Comparison of ENCODE assay signal across 14 cellular contexts in genomic region chr5:65061250-65061973, GRCh38.
DNase-seq lines count a peak whose midpoint lies in the region; ATAC-seq and TF ChIP-seq lines count a peak whose summit lies in the region.
"Had no signal": no experiment of that assay in that cellular context is flagged by ENCODE, and none has a peak within 500 bp of the region (broad histone marks: within the 10 kb centered on the region; RNA-seq: fewer than 3 reads in every experiment).

No MANE protein-coding gene starts in this region.

- no peaks in the 10 kb centered on the region for H3K27me3 ChIP-seq in prostate gland (replicated peaks; ENCODE audit: insufficient read depth)
- H3K27me3 ChIP-seq: brain microvascular endothelial cell had no signal

- WGBS in prostate gland = 76% methylated on average over 9 of the region's 9 CpGs

- H3K4me3 ChIP-seq in GM12865 (ENCODE audit: low read depth, low read length) (peak overlapping the region; percentile 11), prostate gland (no peak overlapping the region)
- H3K4me3 ChIP-seq: lung had no signal

- no peak overlapping the region for H3K27ac ChIP-seq in prostate gland
- H3K27ac ChIP-seq: brain microvascular endothelial cell had no signal

- intact Hi-C loops in left colon (cut with DNase I, micrococcal nuclease) = no loop called here
- intact Hi-C loops in prostate gland (cut with DNase I) = no loop called here

- peak; percentile 89 for DNase-seq in GM12865 (ENCODE audit: low read depth)
- DNase-seq in NCI-H345 (lab: John Stamatoyannopoulos, UW) = peak; percentile 82
- DNase-seq in left colon = no peak
- DNase-seq in SKM-1 treated with dmso at 0.1 percent for 144 hours (lab: John Stamatoyannopoulos, UW; ENCODE audit: unreplicated experiment) = no peak
- no peak for DNase-seq in prostate gland (ENCODE audit: low spot score)
- no peak for DNase-seq in NCI-H2227 treated with DMSO at 0.1 percent for 48 hours (lab: John Stamatoyannopoulos, UW)
- DNase-seq: activated CD8-positive, alpha-beta T cell treated with anti-CD3 and anti-CD28 coated beads for 36 hours; brain microvascular endothelial cell; C1 segment of cervical spinal cord; MV-4-11 had no signal

- no peak for TF ChIP-seq CTCF in GM12865 (IDR thresholded peaks at IDR 0.05; ENCODE audit: insufficient read depth, low read depth, low read length, missing control alignments)
- TF ChIP-seq CTCF in prostate gland (IDR thresholded peaks at IDR 0.05) = no peak

- no peaks in the 10 kb centered on the region for H3K36me3 ChIP-seq in prostate gland
- H3K36me3 ChIP-seq: brain microvascular endothelial cell had no signal

- ATAC-seq in GM19452 (IDR thresholded peaks at IDR 0.05; ENCODE audit: unreplicated experiment) = peak; percentile 57
- peak; percentile 62 for ATAC-seq in HG02943 (IDR thresholded peaks at IDR 0.05; ENCODE audit: low read depth, unreplicated experiment)
- no peak for ATAC-seq in left colon
- ATAC-seq: activated CD8-positive, alpha-beta T cell treated with anti-CD3 and anti-CD28 coated beads for 36 hours; Right ventricle myocardium inferior had no signal

- no peaks in the 10 kb centered on the region for H3K4me1 ChIP-seq in prostate gland (replicated peaks)

- no peak for TF ChIP-seq POLR2A in prostate gland (IDR thresholded peaks at IDR 0.05)

- no peaks in the 10 kb centered on the region for H3K9me3 ChIP-seq in prostate gland

Comparison
In these comparisons a context has a peak if more than half of its experiments do, and no peak if none do; other contexts are left out.
1. DNase-seq: peak in GM12865 (single experiment) and NCI-H345 (single experiment); none in left colon (0 of 2), SKM-1 treated with dmso at 0.1 percent for 144 hours (single experiment), prostate gland (single experiment) and NCI-H2227 treated with DMSO at 0.1 percent for 48 hours (single experiment).